ENCODE assay signal across 1 cellular context in genomic region chr16:11869657-11870228, GRCh38.
TF ChIP-seq lines count a peak whose summit lies in the region.

No MANE protein-coding gene starts in this region.

TF ChIP-seq in HepG2, 621 proteins besides CTCF, POLR2A, EP300 and RAD21 (continued from another document):
- 0 out of 2 replicates have a peak, but pooled peaks have one; percentile 28 for TF ChIP-seq TFDP2 (CRISPR knock-in tag; IDR thresholded peaks at IDR 0.05)
- TF ChIP-seq CHD4 (IDR thresholded peaks at IDR 0.05; ENCODE audit: borderline replicate concordance, low read length) = peak; percentile 78; the same call in 1 of the 2 replicates
- TF ChIP-seq ZSCAN9 (CRISPR knock-in tag; IDR thresholded peaks at IDR 0.05; ENCODE audit: borderline replicate concordance) = peak; percentile 72; the same call in 1 of the 2 replicates
- TF ChIP-seq EED (CRISPR knock-in tag; IDR thresholded peaks at IDR 0.05) = no peak
- TF ChIP-seq ZNF841 (CRISPR knock-in tag; IDR thresholded peaks at IDR 0.05; ENCODE audit: borderline replicate concordance) = 0 out of 2 replicates have a peak, but pooled peaks have one; percentile 34
- no peak for TF ChIP-seq ZNF142 (CRISPR knock-in tag; IDR thresholded peaks at IDR 0.05)
- peak; percentile 70; the same call in 1 of the 2 replicates for TF ChIP-seq HOMEZ (CRISPR knock-in tag; IDR thresholded peaks at IDR 0.05; ENCODE audit: low read depth)
- TF ChIP-seq KDM5A (IDR thresholded peaks at IDR 0.05; ENCODE audit: borderline replicate concordance, low read length) = peak; percentile 7; the same call in 1 of the 2 replicates
- TF ChIP-seq ZNF337 (CRISPR knock-in tag; IDR thresholded peaks at IDR 0.05; ENCODE audit: borderline replicate concordance, low read depth) = no peak
- TF ChIP-seq ZNF577 (CRISPR knock-in tag; IDR thresholded peaks at IDR 0.05; ENCODE audit: borderline replicate concordance, low read depth) = no peak
- TF ChIP-seq AHDC1 (CRISPR knock-in tag; IDR thresholded peaks at IDR 0.05; ENCODE audit: borderline replicate concordance) = peak; percentile 46; the same call in 1 of the 2 replicates
- peak; percentile 90 for TF ChIP-seq HDAC1 (CRISPR knock-in tag; IDR thresholded peaks at IDR 0.05)
- 0 out of 2 replicates have a peak, but pooled peaks have one; percentile 46 for TF ChIP-seq CREB1 (IDR thresholded peaks at IDR 0.05)
- peak; percentile 53; the same call in 1 of the 2 replicates for TF ChIP-seq CREB1 (CRISPR knock-in tag; IDR thresholded peaks at IDR 0.05)
- peak; percentile 92 for TF ChIP-seq RBM22 (optimal IDR thresholded peaks at IDR 0.05; ENCODE audit: low read length)
- TF ChIP-seq ZNF589 (CRISPR knock-in tag; conservative IDR thresholded peaks at IDR 0.05) = peak; percentile 67; the same call in 1 of the 2 replicates
- TF ChIP-seq MTF1 (CRISPR knock-in tag; IDR thresholded peaks at IDR 0.05) = no peak
- 0 out of 2 replicates have a peak, but pooled peaks have one; percentile 59 for TF ChIP-seq ZSCAN20 (CRISPR knock-in tag; IDR thresholded peaks at IDR 0.05; ENCODE audit: borderline replicate concordance)
- no peak for TF ChIP-seq MED8 (CRISPR knock-in tag; IDR thresholded peaks at IDR 0.05; ENCODE audit: insufficient replicate concordance)
- peak; percentile 69 for TF ChIP-seq RARA (CRISPR knock-in tag; IDR thresholded peaks at IDR 0.05)
- TF ChIP-seq ZNF292 (CRISPR knock-in tag; IDR thresholded peaks at IDR 0.05; ENCODE audit: borderline replicate concordance, low read depth) = peak; percentile 49; the same call in 1 of the 2 replicates
- peak; percentile 75 for TF ChIP-seq HOXA3 (CRISPR knock-in tag; IDR thresholded peaks at IDR 0.05)
- TF ChIP-seq MIER3 (CRISPR knock-in tag; IDR thresholded peaks at IDR 0.05; ENCODE audit: borderline replicate concordance) = peak; percentile 80; the same call in 1 of the 2 replicates
- peak; percentile 94 for TF ChIP-seq ZSCAN29 (CRISPR knock-in tag; conservative IDR thresholded peaks at IDR 0.05)
TF ChIP-seq in HepG2: peak in this region for 164.
